Comparison of ENCODE assay signal across 8 cellular contexts in genomic region chr7:128427289-128427891, GRCh38. TPM values are rescaled to one million over a fixed set of nuclear protein-coding genes. Genes with fewer than 3 reads are reported as not detected.
DNase-seq lines count a peak whose midpoint lies in the region; ATAC-seq lines count a peak whose summit lies in the region.

No MANE protein-coding gene starts in this region.

- peak; percentile 68 for ATAC-seq in stimulated activated naive CD8-positive, alpha-beta T cell treated with anti-CD3 and anti-CD28 coated beads, Interleukin-15, amount 100 ng/mL, for 72 hours
- ATAC-seq in GM19023 (IDR thresholded peaks at IDR 0.05; ENCODE audit: unreplicated experiment): no peak
- ATAC-seq in HG02885 (IDR thresholded peaks at IDR 0.05; ENCODE audit: poor library complexity, unreplicated experiment): no peak

- peaks cover 16 to 17% of the 10 kb centered on the region in 2 donors for H3K4me1 Mint-ChIP-seq in immature natural killer cell
- peaks cover 11% of the 10 kb centered on the region for H3K4me1 Mint-ChIP-seq in stimulated activated naive CD8-positive, alpha-beta T cell treated with anti-CD3 and anti-CD28 coated beads, Interleukin-15, amount 100 ng/mL, for 72 hours

- peaks cover 2 to 15% (median 8%) of the 10 kb centered on the region in 3 donors for H3K27me3 Mint-ChIP-seq in immature natural killer cell (ENCODE audit: low read depth in 3 of 3)
- peaks cover 17% of the 10 kb centered on the region for H3K27me3 Mint-ChIP-seq in stimulated activated naive CD8-positive, alpha-beta T cell treated with anti-CD3 and anti-CD28 coated beads, Interleukin-15, amount 100 ng/mL, for 72 hours

- DNase-seq in DMS153 treated with DMSO at 0.1 percent for 48 hours (lab: John Stamatoyannopoulos, UW; ENCODE audit: unreplicated experiment): peak; percentile 39
- peak; percentile 54 for DNase-seq in H4 (ENCODE audit: low spot score)
- DNase-seq in NCI-H345 treated with DMSO at 0.1 percent for 48 hours (lab: John Stamatoyannopoulos, UW; ENCODE audit: unreplicated experiment): peak; percentile 41
- DNase-seq in astrocyte of the hippocampus (ENCODE audit: low read depth, low spot score): peak; percentile 76
- DNase-seq in immature natural killer cell: peak; percentile 45 to 54 (median 53)
- no peak for DNase-seq in stimulated activated naive CD8-positive, alpha-beta T cell treated with anti-CD3 and anti-CD28 coated beads, Interleukin-15, amount 100 ng/mL, for 72 hours

- H3K36me3 Mint-ChIP-seq in immature natural killer cell: no peaks in the 10 kb centered on the region

- H3K9me3 Mint-ChIP-seq in immature natural killer cell: no peaks in the 10 kb centered on the region
- H3K9me3 Mint-ChIP-seq in stimulated activated naive CD8-positive, alpha-beta T cell treated with anti-CD3 and anti-CD28 coated beads, Interleukin-15, amount 100 ng/mL, for 72 hours: no peaks in the 10 kb centered on the region

- H3K4me3 Mint-ChIP-seq in immature natural killer cell: no peak overlapping the region
- H3K4me3 Mint-ChIP-seq in stimulated activated naive CD8-positive, alpha-beta T cell treated with anti-CD3 and anti-CD28 coated beads, Interleukin-15, amount 100 ng/mL, for 72 hours: no peak overlapping the region

- H3K27ac Mint-ChIP-seq in immature natural killer cell: no peak overlapping the region
- no peak overlapping the region for H3K27ac Mint-ChIP-seq in stimulated activated naive CD8-positive, alpha-beta T cell treated with anti-CD3 and anti-CD28 coated beads, Interleukin-15, amount 100 ng/mL, for 72 hours

RNA-seq across cellular contexts. Expression of gene IMPDH1, which starts 17.6 kb away (rescaled TPM):
- 46.7 and 56.6 TPM in 2 replicates for total RNA-seq in H4 (2014; rRNA removed; shearing (Covaris generic))
- 10 to 100 TPM; 39.0 to 66.0 (median 53.3) TPM for polyA plus RNA-seq in immature natural killer cell

RNA-seq across cellular contexts. Expression of gene HILPDA, which starts 28.3 kb away (rescaled TPM):
- 11.3 and 20.6 TPM in 2 replicates for total RNA-seq in H4 (2014; rRNA removed; shearing (Covaris generic))
- polyA plus RNA-seq in immature natural killer cell: 1 to 10 TPM; 5.7 to 6.5 (median 6.0) TPM

RNA-seq across cellular contexts. Expression of gene METTL2B, which starts 49.2 kb away (rescaled TPM):
- 29.8 and 29.9 TPM in 2 replicates for total RNA-seq in H4 (2014; rRNA removed; shearing (Covaris generic))
- 10 to 100 TPM in 2 of 3 donors, 1 to 10 TPM in 1; 2.8 to 24.9 (median 11.9) TPM for polyA plus RNA-seq in immature natural killer cell

Comparison
In these comparisons a context has a peak if more than half of its experiments do, and no peak if none do; other contexts are left out.
1. DNase-seq: peak in DMS153 treated with DMSO at 0.1 percent for 48 hours (single experiment), H4 (single experiment), NCI-H345 treated with DMSO at 0.1 percent for 48 hours (single experiment), astrocyte of the hippocampus (single experiment) and immature natural killer cell (3 of 3); none in stimulated activated naive CD8-positive, alpha-beta T cell treated with anti-CD3 and anti-CD28 coated beads, Interleukin-15, amount 100 ng/mL, for 72 hours (0 of 2).